ENCODE assay signal across 13 cellular contexts in the genomic region with DNA sequence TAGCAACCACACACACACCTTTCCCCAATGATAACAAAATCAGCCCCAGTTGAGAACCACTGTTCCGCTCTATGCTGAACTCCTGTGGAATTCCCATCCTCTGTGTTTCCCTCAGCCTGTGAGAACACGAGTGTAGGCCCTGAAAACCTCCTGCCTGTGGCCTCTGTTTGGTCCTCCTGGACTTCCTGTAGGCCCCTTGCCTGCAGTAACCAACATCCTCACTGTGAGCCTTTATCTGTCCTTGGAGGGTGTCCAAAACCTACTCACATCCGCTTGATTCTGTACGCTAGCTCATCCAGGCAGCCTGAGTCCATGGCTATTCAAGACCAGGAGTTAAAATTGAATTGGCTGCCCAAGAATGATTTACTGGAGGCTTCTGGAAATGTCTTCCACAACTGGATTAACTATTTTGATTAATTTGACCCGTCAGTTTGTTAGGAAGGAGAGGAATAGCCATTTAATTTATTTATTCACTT.
DNase-seq lines count a peak whose midpoint lies in the region; ATAC-seq lines count a peak whose summit lies in the region.
"Had no signal": no experiment of that assay in that cellular context is flagged by ENCODE, and none has a peak within 500 bp of the region (broad histone marks: within the 10 kb centered on the region; RNA-seq: fewer than 3 reads in every experiment).

No MANE protein-coding gene starts in this region.

- no peak overlapping the region for H3K27ac ChIP-seq in mesenchymal stem cell (ENCODE audit: low read length, poor library complexity, severe bottlenecking)
- H3K27ac ChIP-seq: lower lobe of right lung, sigmoid colon, SK-N-MC, uterus had no signal

- H2BK15ac ChIP-seq in mesenchymal stem cell (ENCODE audit: low read depth, poor library complexity, severe bottlenecking): no peak overlapping the region

- no peaks in the 10 kb centered on the region for H3K36me3 ChIP-seq in mesenchymal stem cell (ENCODE audit: control insufficient read depth in 1 of 2, insufficient read depth in 2 of 2, low read depth in 1 of 2, low read length in 2 of 2)
- H3K36me3 ChIP-seq: lower lobe of right lung, sigmoid colon, uterus had no signal

- H3K14ac ChIP-seq in mesenchymal stem cell (ENCODE audit: low read length in 2 of 2): no peak overlapping the region

- no peak overlapping the region for H4K91ac ChIP-seq in mesenchymal stem cell (ENCODE audit: low read length)

- no peak overlapping the region for H3K23ac ChIP-seq in mesenchymal stem cell (ENCODE audit: low read length in 2 of 2)

- 73% methylated on average over 4 of the region's 5 CpGs for WGBS in mesenchymal stem cell

- no peak overlapping the region for H3K9ac ChIP-seq in mesenchymal stem cell (ENCODE audit: low read length)

- H3K4me1 ChIP-seq in mesenchymal stem cell (ENCODE audit: control insufficient read depth, insufficient read depth, low read depth, low read length): no peaks in the 10 kb centered on the region
- H3K4me1 ChIP-seq: lower lobe of right lung, sigmoid colon, uterus had no signal

- no peak overlapping the region for H3K4me2 ChIP-seq in mesenchymal stem cell (ENCODE audit: low read length, poor library complexity, severe bottlenecking)

- no peak overlapping the region for H4K8ac ChIP-seq in mesenchymal stem cell (ENCODE audit: low read length)

- ATAC-seq in GM21360 (IDR thresholded peaks at IDR 0.05; ENCODE audit: unreplicated experiment) (no peak), HG03135 (IDR thresholded peaks at IDR 0.05; ENCODE audit: unreplicated experiment) (no peak)

- H2AFZ ChIP-seq in mesenchymal stem cell (ENCODE audit: low read depth, low read length): no peak overlapping the region

- no peak overlapping the region for H2BK120ac ChIP-seq in mesenchymal stem cell (ENCODE audit: low read depth, low read length)

- no peak overlapping the region for H3K4ac ChIP-seq in mesenchymal stem cell (ENCODE audit: low read depth in 1 of 2, low read length in 2 of 2)

- no peaks in the 10 kb centered on the region for H3K79me1 ChIP-seq in mesenchymal stem cell (replicated peaks; ENCODE audit: low read length, poor library complexity, severe bottlenecking)

- H2BK5ac ChIP-seq in mesenchymal stem cell (ENCODE audit: low read depth, low read length, poor library complexity, severe bottlenecking): no peak overlapping the region

- H3K9me3 ChIP-seq in mesenchymal stem cell (ENCODE audit: control insufficient read depth, low read length): peaks cover 30% of the 10 kb centered on the region
- H3K9me3 ChIP-seq: lower lobe of right lung, sigmoid colon, uterus had no signal

- no peak overlapping the region for H3K18ac ChIP-seq in mesenchymal stem cell (ENCODE audit: low read depth in 1 of 2, low read length in 2 of 2)

- H3K4me3 ChIP-seq in mesenchymal stem cell (ENCODE audit: insufficient read depth in 1 of 2, low read depth in 1 of 2, low read length in 2 of 2): no peak overlapping the region
- H3K4me3 ChIP-seq: lower lobe of right lung, sigmoid colon, SK-N-MC, uterus had no signal

- H3K27me3 ChIP-seq in mesenchymal stem cell (ENCODE audit: control insufficient read depth in 1 of 2, insufficient read depth in 1 of 2, low read length in 2 of 2): no peaks in the 10 kb centered on the region
- H3K27me3 ChIP-seq: sigmoid colon, uterus had no signal

- H2AK5ac ChIP-seq in mesenchymal stem cell (ENCODE audit: low read length, severe bottlenecking): no peak overlapping the region

- no peak overlapping the region for H2BK12ac ChIP-seq in mesenchymal stem cell (ENCODE audit: low read length in 2 of 2)

- DNase-seq in EL (peak; percentile 73), NCI-H69 (lab: John Stamatoyannopoulos, UW) (peak; percentile 26), dermis blood vessel endothelial cell (peak; percentile 55), mesenchymal stem cell (peak; percentile 52), SW480 (ENCODE audit: low spot score) (no peak)
- DNase-seq in activated CD4-positive, alpha-beta T cell treated with anti-CD3 and anti-CD28 coated beads, Interleukin-2, amount 50 U/mL, for 1 hour: no peak
- DNase-seq: lower lobe of right lung, NCI-H2171 treated with DMSO at 0.1 percent for 48 hours, sigmoid colon had no signal

Comparison
In these comparisons a context has a peak if more than half of its experiments do, and no peak if none do; other contexts are left out.
1. DNase-seq: peak in EL (single experiment), NCI-H69 (single experiment), dermis blood vessel endothelial cell (single experiment) and mesenchymal stem cell (single experiment); none in activated CD4-positive, alpha-beta T cell treated with anti-CD3 and anti-CD28 coated beads, Interleukin-2, amount 50 U/mL, for 1 hour (single experiment) and SW480 (single experiment).